Comparison of ENCODE assay signal across 8 cellular contexts in genomic region chr14:69483765-69484443, GRCh38. TPM values are rescaled to one million over a fixed set of nuclear protein-coding genes. Genes with fewer than 3 reads are reported as not detected.
DNase-seq lines count a peak whose midpoint lies in the region; ATAC-seq and TF ChIP-seq lines count a peak whose summit lies in the region.

No MANE protein-coding gene starts in this region.

- DNase-seq in COR-L47 (lab: John Stamatoyannopoulos, UW) (peak; percentile 33), NCI-H748 (lab: John Stamatoyannopoulos, UW; ENCODE audit: unreplicated experiment) (peak; percentile 57), foreskin keratinocyte (no peak), omental fat pad (ENCODE audit: low spot score) (no peak), GM19238 (ENCODE audit: insufficient read length, low spot score) (no peak), NOMO-1 (lab: John Stamatoyannopoulos, UW; ENCODE audit: unreplicated experiment in 2 of 2) (no peak)

- peaks cover 94% of the 10 kb centered on the region for H3K27me3 ChIP-seq in foreskin keratinocyte

- no peak overlapping the region for H3K27ac ChIP-seq in foreskin keratinocyte

- ATAC-seq in foreskin keratinocyte = peak; percentile 41
- peak; percentile 27 for ATAC-seq in omental fat pad (ENCODE audit: low FRiP score)
- no peak for ATAC-seq in HG03159 (IDR thresholded peaks at IDR 0.05; ENCODE audit: unreplicated experiment)
- ATAC-seq in HG03460 (IDR thresholded peaks at IDR 0.05; ENCODE audit: unreplicated experiment) = no peak

- TF ChIP-seq CTCF in foreskin keratinocyte (conservative IDR thresholded peaks at IDR 0.05) (no peak), omental fat pad (IDR thresholded peaks at IDR 0.05) (no peak)

- no peaks in the 10 kb centered on the region for H3K4me1 ChIP-seq in foreskin keratinocyte

RNA-seq across cellular contexts. Expression of gene PLEKHD1, which starts 0.6 kb away (rescaled TPM):
- total RNA-seq in foreskin keratinocyte (not detected in 2 replicates), omental fat pad (under 1 TPM in 2 of 4 donors, not detected in 2; 0.12 to 0.19 TPM)
- polyA plus RNA-seq in foreskin keratinocyte = not detected in 2 replicates

Comparison
In these comparisons a context has a peak if more than half of its experiments do, and no peak if none do; other contexts are left out.
1. DNase-seq: peak in COR-L47 (single experiment) and NCI-H748 (single experiment); none in foreskin keratinocyte (0 of 2), omental fat pad (single experiment), GM19238 (single experiment) and NOMO-1 (0 of 2).
2. ATAC-seq: peak in foreskin keratinocyte (single experiment) and omental fat pad (single experiment); none in HG03159 (single experiment) and HG03460 (single experiment).